11 cellular contexts compared by ENCODE assay signal in genomic region chr2:29747786-29748470, GRCh38.
A peak's percentile ranks its signal among the peaks of the same experiment; 100 is the strongest.
DNase-seq lines count a peak whose midpoint lies in the region; ATAC-seq and TF ChIP-seq lines count a peak whose summit lies in the region.
"Had no signal": no experiment of that assay in that cellular context is flagged by ENCODE, and none has a peak within 500 bp of the region (broad histone marks: within the 10 kb centered on the region; RNA-seq: fewer than 3 reads in every experiment).

No MANE protein-coding gene starts in this region.

- peak overlapping the region; percentile 75 for H3K27ac ChIP-seq in smooth muscle cell (ENCODE audit: low read depth)
- H3K27ac ChIP-seq: C4-2B had no signal

- DNase-seq in NK-92 treated with Interleukin-12 subunit alpha and Interleukin-12 subunit beta, amount 100 ng/mL, for 24 hours (lab: John Stamatoyannopoulos, UW), result peak; percentile 17
- DNase-seq in NK-92 (lab: John Stamatoyannopoulos, UW; ENCODE audit: unreplicated experiment), result no peak
- DNase-seq in activated T-cell treated with anti-CD3 and anti-CD28 coated beads, Interleukin-2, amount 50 U/mL, for 24 hours, result no peak
- DNase-seq in smooth muscle cell (lab: John Stamatoyannopoulos, UW; ENCODE audit: unreplicated experiment), result no peak
- DNase-seq in NAMALWA (ENCODE audit: low spot score), result no peak
- no peak for DNase-seq in retina
- DNase-seq in effector CD8-positive, alpha-beta T cell (lab: John Stamatoyannopoulos, UW), result no peak
- DNase-seq: midbrain had no signal

- peak; percentile 60 for ATAC-seq in HG03432 (IDR thresholded peaks at IDR 0.05; ENCODE audit: unreplicated experiment)

- no peak overlapping the region for H3K4me3 ChIP-seq in smooth muscle cell

- H3K9me3 ChIP-seq in smooth muscle cell (replicated peaks; ENCODE audit: low read depth), result no peaks in the 10 kb centered on the region

- H4K20me1 ChIP-seq in smooth muscle cell (ENCODE audit: low read depth), result no peaks in the 10 kb centered on the region

- H3K4me3 Mint-ChIP-seq in activated T-cell treated with anti-CD3 and anti-CD28 coated beads, Interleukin-2, amount 50 U/mL, for 24 hours, result no peak overlapping the region
- H3K4me3 Mint-ChIP-seq: activated naive CD8-positive, alpha-beta T cell had no signal

- no peaks in the 10 kb centered on the region for H3K9me3 Mint-ChIP-seq in activated T-cell treated with anti-CD3 and anti-CD28 coated beads, Interleukin-2, amount 50 U/mL, for 24 hours

- H3K9ac ChIP-seq in smooth muscle cell (ENCODE audit: low read depth), result no peak overlapping the region

- no peaks in the 10 kb centered on the region for H3K79me2 ChIP-seq in smooth muscle cell (ENCODE audit: low read depth)

- H3K4me1 ChIP-seq in smooth muscle cell (ENCODE audit: low read depth), result peaks cover 5% of the 10 kb centered on the region

- WGBS in smooth muscle cell (ENCODE audit: low lambda C conversion rate), result 47% methylated on average over 3 of the region's 3 CpGs

- peak overlapping the region; percentile 62 for H3K27ac Mint-ChIP-seq in activated T-cell treated with anti-CD3 and anti-CD28 coated beads, Interleukin-2, amount 50 U/mL, for 24 hours
- H3K27ac Mint-ChIP-seq: activated naive CD8-positive, alpha-beta T cell had no signal

- H3K4me2 ChIP-seq in smooth muscle cell, result no peak overlapping the region

- TF ChIP-seq CTCF in smooth muscle cell (IDR thresholded peaks at IDR 0.05; ENCODE audit: borderline replicate concordance, insufficient read depth, poor library complexity, severe bottlenecking), result no peak

- peaks cover 10% of the 10 kb centered on the region for H3K4me1 Mint-ChIP-seq in activated T-cell treated with anti-CD3 and anti-CD28 coated beads, Interleukin-2, amount 50 U/mL, for 24 hours (ENCODE audit: low read depth)

- H3F3A ChIP-seq in smooth muscle cell (ENCODE audit: low read depth), result no peaks in the 10 kb centered on the region

- H3K27me3 ChIP-seq in smooth muscle cell (ENCODE audit: low read depth), result no peaks in the 10 kb centered on the region

- no peaks in the 10 kb centered on the region for H3K36me3 ChIP-seq in smooth muscle cell (ENCODE audit: low read depth)

- H3K27me3 Mint-ChIP-seq in activated T-cell treated with anti-CD3 and anti-CD28 coated beads, Interleukin-2, amount 50 U/mL, for 24 hours, result peaks cover 10% of the 10 kb centered on the region

- no peak overlapping the region for H2AFZ ChIP-seq in smooth muscle cell (ENCODE audit: low read depth)

- H3K36me3 Mint-ChIP-seq in activated T-cell treated with anti-CD3 and anti-CD28 coated beads, Interleukin-2, amount 50 U/mL, for 24 hours (ENCODE audit: low read depth), result no peaks in the 10 kb centered on the region
- H3K36me3 Mint-ChIP-seq: activated naive CD8-positive, alpha-beta T cell had no signal
